In genomic region chr7:137961200-137962177, GRCh38 we compare ENCODE assay signal across 9 cellular contexts.
DNase-seq lines count a peak whose midpoint lies in the region; ATAC-seq and TF ChIP-seq lines count a peak whose summit lies in the region.
"Had no signal": no experiment of that assay in that cellular context is flagged by ENCODE, and none has a peak within 500 bp of the region (broad histone marks: within the 10 kb centered on the region; RNA-seq: fewer than 3 reads in every experiment).

No MANE protein-coding gene starts in this region.

- H3K27me3 Mint-ChIP-seq in stimulated activated naive B cell treated with anti-CD40 and anti-IgM and Interleukin-4, amounts not matched to agents 10 μg/mL and 1 μg/mL and 100 μg/mL, for 72 hours, result no peaks in the 10 kb centered on the region

- DNase-seq in activated T-cell treated with anti-CD3 and anti-CD28 coated beads for 48 hours (ENCODE audit: low read depth) (peak; percentile 19), SW 1271 (lab: John Stamatoyannopoulos, UW) (no peak), OCI-M2 (lab: John Stamatoyannopoulos, UW; ENCODE audit: unreplicated experiment) (no peak), NCI-H1436 (lab: John Stamatoyannopoulos, UW) (no peak)
- no peak for DNase-seq in activated T-cell treated with anti-CD3 and anti-CD28 coated beads, Interleukin-2, amount 50 U/mL, for 1 hour
- DNase-seq in stimulated activated naive B cell treated with anti-CD40 and anti-IgM and Interleukin-4, amounts not matched to agents 10 μg/mL and 1 μg/mL and 100 μg/mL, for 72 hours, result peak; percentile 21

- H3K4me1 Mint-ChIP-seq in stimulated activated naive B cell treated with anti-CD40 and anti-IgM and Interleukin-4, amounts not matched to agents 10 μg/mL and 1 μg/mL and 100 μg/mL, for 72 hours, result peaks cover 40 to 55% of the 10 kb centered on the region in 2 donors

- H3K27ac ChIP-seq in VCaP, result peak overlapping the region; percentile 75
- H3K27ac ChIP-seq: upper lobe of left lung had no signal

- ATAC-seq in HG03039 (IDR thresholded peaks at IDR 0.05; ENCODE audit: unreplicated experiment), result peak; percentile 94
- peak; percentile 94 to 98 for ATAC-seq in stimulated activated naive B cell treated with anti-CD40 and anti-IgM and Interleukin-4, amounts not matched to agents 10 μg/mL and 1 μg/mL and 100 μg/mL, for 72 hours (replicated peaks)

- no peak for TF ChIP-seq CTCF in VCaP (conservative IDR thresholded peaks at IDR 0.05)

- no peak overlapping the region for H3K27ac Mint-ChIP-seq in stimulated activated naive B cell treated with anti-CD40 and anti-IgM and Interleukin-4, amounts not matched to agents 10 μg/mL and 1 μg/mL and 100 μg/mL, for 72 hours

- H3K4me3 Mint-ChIP-seq in stimulated activated naive B cell treated with anti-CD40 and anti-IgM and Interleukin-4, amounts not matched to agents 10 μg/mL and 1 μg/mL and 100 μg/mL, for 72 hours, result no peak overlapping the region

- no peaks in the 10 kb centered on the region for H3K9me3 Mint-ChIP-seq in stimulated activated naive B cell treated with anti-CD40 and anti-IgM and Interleukin-4, amounts not matched to agents 10 μg/mL and 1 μg/mL and 100 μg/mL, for 72 hours

- peaks cover 18 to 27% of the 10 kb centered on the region in 2 donors for H3K36me3 Mint-ChIP-seq in stimulated activated naive B cell treated with anti-CD40 and anti-IgM and Interleukin-4, amounts not matched to agents 10 μg/mL and 1 μg/mL and 100 μg/mL, for 72 hours

Comparison
In these comparisons a context has a peak if more than half of its experiments do, and no peak if none do; other contexts are left out.
1. DNase-seq: peak in activated T-cell treated with anti-CD3 and anti-CD28 coated beads for 48 hours (single experiment) and stimulated activated naive B cell treated with anti-CD40 and anti-IgM and Interleukin-4, amounts not matched to agents 10 μg/mL and 1 μg/mL and 100 μg/mL, for 72 hours (single experiment); none in activated T-cell treated with anti-CD3 and anti-CD28 coated beads, Interleukin-2, amount 50 U/mL, for 1 hour (single experiment), SW 1271 (0 of 2), OCI-M2 (single experiment) and NCI-H1436 (single experiment).